8 cellular contexts compared by ENCODE assay signal in genomic region chr4:25161599-25161960, GRCh38. TPM values are rescaled to one million over a fixed set of nuclear protein-coding genes. Genes with fewer than 3 reads are reported as not detected.
DNase-seq lines count a peak whose midpoint lies in the region; ATAC-seq and TF ChIP-seq lines count a peak whose summit lies in the region.

No MANE protein-coding gene starts in this region.

- peak overlapping the region; percentile 60 for H3K4me3 ChIP-seq in CD8-positive, alpha-beta T cell (ENCODE audit: low read depth, low read length)
- peak overlapping the region; percentile 95 for H3K4me3 ChIP-seq in LNCaP clone FGC (ENCODE audit: low read depth, low read length)
- H3K4me3 ChIP-seq in choroid plexus epithelial cell (ENCODE audit: low read depth, low read length), result peak overlapping the region; percentile 98

- POLR2A ChIA-PET in CD8-positive, alpha-beta T cell (lab: Charles Lee), result interaction anchor here (0.8 to 4.7 kb wide), 3 partner anchors 63 to 151 kb away, joined by 5 to 40 read pairs (median 9); partner anchors contain the start of genes PI4K2B and ZCCHC4

- H3K4me3 Mint-ChIP-seq in CD8-positive, alpha-beta T cell, result peak overlapping the region; percentile 91
- peak overlapping the region; percentile 93 for H3K4me3 Mint-ChIP-seq in neural crest cell

- DNase-seq in CD8-positive, alpha-beta T cell, result no peak
- no peak for DNase-seq in LNCaP clone FGC (ENCODE audit: low read depth)
- peak; percentile 25 for DNase-seq in choroid plexus epithelial cell (ENCODE audit: low read depth)
- DNase-seq in neural crest cell (ENCODE audit: low read depth, low spot score), result no peak
- no peak for DNase-seq in occipital lobe (lab: John Stamatoyannopoulos, UW)

- H3K36me3 Mint-ChIP-seq in CD8-positive, alpha-beta T cell, result peaks cover 49% of the 10 kb centered on the region
- H3K36me3 Mint-ChIP-seq in neural crest cell (ENCODE audit: low read depth), result peaks cover 6% of the 10 kb centered on the region

- H3K9me3 Mint-ChIP-seq in CD8-positive, alpha-beta T cell, result no peaks in the 10 kb centered on the region
- H3K9me3 Mint-ChIP-seq in neural crest cell, result no peaks in the 10 kb centered on the region

- TF ChIP-seq CTCF in CD8-positive, alpha-beta T cell (IDR thresholded peaks at IDR 0.05), result no peak
- TF ChIP-seq CTCF in LNCaP clone FGC (IDR thresholded peaks at IDR 0.05; ENCODE audit: control insufficient read depth, extremely low read depth, insufficient read depth) (no peak), choroid plexus epithelial cell (conservative IDR thresholded peaks at IDR 0.05; ENCODE audit: low read depth, low read length) (no peak), neural crest cell (conservative IDR thresholded peaks at IDR 0.05) (no peak)

- no peak overlapping the region for H3K27ac ChIP-seq in CD8-positive, alpha-beta T cell (ENCODE audit: low read depth, low read length)

- peaks cover 5% of the 10 kb centered on the region for H3K36me3 ChIP-seq in CD8-positive, alpha-beta T cell (ENCODE audit: insufficient read depth, low read length)

- H3K4me1 ChIP-seq in CD8-positive, alpha-beta T cell (ENCODE audit: insufficient read depth, low read length), result peaks cover 18% of the 10 kb centered on the region

- H3K27ac Mint-ChIP-seq in CD8-positive, alpha-beta T cell, result peak overlapping the region; percentile 94
- H3K27ac Mint-ChIP-seq in neural crest cell (ENCODE audit: unreplicated experiment), result peak overlapping the region; percentile 70

- CTCF ChIA-PET in CD8-positive, alpha-beta T cell (lab: Charles Lee), result interaction anchor here (1.5 to 2.8 kb wide), 4 partner anchors 17 to 151 kb away, joined by 3 to 21 read pairs (median 8); partner anchors contain the start of genes PI4K2B and ZCCHC4

- H3K4me1 Mint-ChIP-seq in CD8-positive, alpha-beta T cell (ENCODE audit: low read depth), result peaks cover 57% of the 10 kb centered on the region
- H3K4me1 Mint-ChIP-seq in neural crest cell, result peaks cover 29% of the 10 kb centered on the region

- H3K27me3 ChIP-seq in CD8-positive, alpha-beta T cell (ENCODE audit: insufficient read depth, low read length), result no peaks in the 10 kb centered on the region

- intact Hi-C loops in CD8-positive, alpha-beta T cell (cut with DNase I, micrococcal nuclease), result loop anchor here (2.0 to 10.0 kb wide), 8 partner anchors 149 to 1703 kb away; partner anchors contain the start of genes SEL1L3 (in 2 of the 2), TBC1D19 (in 2 of the 2), DHX15 (in 1 of the 2) and SMIM20 (in 1 of the 2)

- no peaks in the 10 kb centered on the region for H3K9me3 ChIP-seq in CD8-positive, alpha-beta T cell (ENCODE audit: low read length)

- ATAC-seq in CD8-positive, alpha-beta T cell, result no peak
- ATAC-seq in HG02642 (IDR thresholded peaks at IDR 0.05; ENCODE audit: poor library complexity, unreplicated experiment), result no peak
- ATAC-seq in HG02970 (IDR thresholded peaks at IDR 0.05; ENCODE audit: low FRiP score, unreplicated experiment), result no peak
- ATAC-seq in HG02852 (IDR thresholded peaks at IDR 0.05; ENCODE audit: unreplicated experiment), result no peak

- H3K27me3 Mint-ChIP-seq in CD8-positive, alpha-beta T cell (ENCODE audit: low read depth), result no peaks in the 10 kb centered on the region
- no peaks in the 10 kb centered on the region for H3K27me3 Mint-ChIP-seq in neural crest cell (ENCODE audit: low read depth)

RNA-seq across cellular contexts. Expression of gene SEPSECS, which starts 1.3 kb away (rescaled TPM):
- total RNA-seq in CD8-positive, alpha-beta T cell, result 10 to 100 TPM; 12.5 to 13.4 TPM
- total RNA-seq in neural crest cell (8.2 and 9.3 TPM in 2 replicates), occipital lobe (14.8 TPM)
